Comparison of ENCODE assay signal across 9 cellular contexts in genomic region chr2:240451791-240452470, GRCh38. TPM values are rescaled to one million over a fixed set of nuclear protein-coding genes. Genes with fewer than 3 reads are reported as not detected.
DNase-seq lines count a peak whose midpoint lies in the region; ATAC-seq, FAIRE-seq and TF ChIP-seq lines count a peak whose summit lies in the region.
"Had no signal": no experiment of that assay in that cellular context is flagged by ENCODE, and none has a peak within 500 bp of the region (broad histone marks: within the 10 kb centered on the region; RNA-seq: fewer than 3 reads in every experiment).

No MANE protein-coding gene starts in this region.

- 55 to 59% methylated on average over 21 of the region's 21 CpGs for WGBS in aorta, 2 donors

- no TSS peak for BruUV-seq in endothelial cell of umbilical vein (replicated peaks; lab: Mats Ljungman, UMichigan)

- no peaks in the 10 kb centered on the region for H4K20me1 ChIP-seq in endothelial cell of umbilical vein (replicated peaks; ENCODE audit: control insufficient read depth, extremely low read depth, insufficient read depth, low read length)

- H2AFZ ChIP-seq in endothelial cell of umbilical vein (ENCODE audit: low read depth, low read length), result peak overlapping the region; percentile 60

- H3K9me1 ChIP-seq in endothelial cell of umbilical vein (replicated peaks; ENCODE audit: control insufficient read depth, extremely low read depth, insufficient read depth, low read length), result no peaks in the 10 kb centered on the region

- H3K4me1 Mint-ChIP-seq in activated naive CD4-positive, alpha-beta T cell treated with anti-CD3 and anti-CD28 coated beads for 36 hours (ENCODE audit: low read depth), result peaks cover 11% of the 10 kb centered on the region
- peaks cover 2% of the 10 kb centered on the region for H3K4me1 Mint-ChIP-seq in activated naive CD4-positive, alpha-beta T cell treated with anti-CD3 and anti-CD28 coated beads, Interleukin-2, amount 10 ng/mL, durations not matched to agents 7 days and 5 days
- H3K4me1 Mint-ChIP-seq in naive thymus-derived CD8-positive, alpha-beta T cell, result peaks cover 12 to 21% (median 15%) of the 10 kb centered on the region in 4 donors

- dilution Hi-C loops in endothelial cell of umbilical vein (cut with MboI; ENCODE audit: extremely low pct_ligation_motif_present, low sequenced_read_pairs), result no loop called here

- intact Hi-C loops in activated naive CD4-positive, alpha-beta T cell treated with anti-CD3 and anti-CD28 coated beads for 36 hours (cut with micrococcal nuclease), result no loop called here
- intact Hi-C loops in endothelial cell of umbilical vein (cut with micrococcal nuclease) (no loop called here), aorta (cut with DNase I) (no loop called here)

- H3K27ac ChIP-seq in endothelial cell of umbilical vein (ENCODE audit: insufficient read depth, low read depth, low read length) (no peak overlapping the region), aorta (ENCODE audit: low read depth in 1 of 2, low read length in 2 of 2) (no peak overlapping the region)

- CTCF ChIA-PET in activated naive CD4-positive, alpha-beta T cell treated with anti-CD3 and anti-CD28 coated beads for 36 hours (lab: Charles Lee), result no interaction called here
- CTCF ChIA-PET in activated naive CD4-positive, alpha-beta T cell treated with anti-CD3 and anti-CD28 coated beads, Interleukin-2, amount 10 ng/mL, durations not matched to agents 7 days and 5 days (lab: Charles Lee), result no interaction called here
- CTCF ChIA-PET in endothelial cell of umbilical vein (lab: Charles Lee), result no interaction called here

- no peak for DNase-seq in activated naive CD4-positive, alpha-beta T cell treated with anti-CD3 and anti-CD28 coated beads for 36 hours
- no peak for DNase-seq in activated naive CD4-positive, alpha-beta T cell treated with anti-CD3 and anti-CD28 coated beads, Interleukin-2, amount 10 ng/mL, durations not matched to agents 7 days and 5 days
- DNase-seq in endothelial cell of umbilical vein (ENCODE audit: low read depth, low spot score) (no peak), aorta (peak; percentile 48 to 62)
- DNase-seq in naive thymus-derived CD8-positive, alpha-beta T cell, result no peak
- DNase-seq in stimulated activated CD4-positive, alpha-beta T cell treated with anti-CD3 and anti-CD28 coated beads, Interleukin-4, amount 100 ng/mL, for 4 hours, result no peak
- DNase-seq: GOT3 had no signal

- no peak overlapping the region for H3K9ac ChIP-seq in endothelial cell of umbilical vein (replicated peaks; ENCODE audit: extremely low read depth, insufficient read depth, low read length)

- H3K4me1 ChIP-seq in endothelial cell of umbilical vein (ENCODE audit: control insufficient read depth, extremely low read depth, insufficient read depth, low read length), result no peaks in the 10 kb centered on the region
- no peaks in the 10 kb centered on the region for H3K4me1 ChIP-seq in aorta (ENCODE audit: control insufficient read depth in 1 of 2, insufficient read depth in 2 of 2, low read length in 2 of 2)

- no peaks in the 10 kb centered on the region for H3K36me3 ChIP-seq in endothelial cell of umbilical vein (ENCODE audit: control insufficient read depth in 2 of 2, extremely low read depth in 1 of 2, insufficient read depth in 2 of 2, low read length in 2 of 2)
- H3K36me3 ChIP-seq in aorta (ENCODE audit: control insufficient read depth in 1 of 2, insufficient read depth in 2 of 2, low read length in 1 of 2), result no peaks in the 10 kb centered on the region

- no peaks in the 10 kb centered on the region for H3K79me2 ChIP-seq in endothelial cell of umbilical vein (ENCODE audit: control insufficient read depth, insufficient read depth, low read length)

- no peak for FAIRE-seq in endothelial cell of umbilical vein (lab: Jason Lieb, UNC)

- H3K36me3 Mint-ChIP-seq in activated naive CD4-positive, alpha-beta T cell treated with anti-CD3 and anti-CD28 coated beads for 36 hours (ENCODE audit: low read depth), result no peaks in the 10 kb centered on the region
- H3K36me3 Mint-ChIP-seq in activated naive CD4-positive, alpha-beta T cell treated with anti-CD3 and anti-CD28 coated beads, Interleukin-2, amount 10 ng/mL, durations not matched to agents 7 days and 5 days, result no peaks in the 10 kb centered on the region
- peaks cover 0 to 5% (median 0%) of the 10 kb centered on the region in 3 donors for H3K36me3 Mint-ChIP-seq in naive thymus-derived CD8-positive, alpha-beta T cell

- POLR2A ChIA-PET in endothelial cell of umbilical vein (lab: Charles Lee), result no interaction called here
- POLR2A ChIA-PET in naive thymus-derived CD8-positive, alpha-beta T cell (lab: Charles Lee), result no interaction called here

- H3K27me3 ChIP-seq in endothelial cell of umbilical vein (ENCODE audit: control insufficient read depth in 2 of 2, insufficient read depth in 2 of 2, low read length in 2 of 2), result peaks cover 22 to 24% of the 10 kb centered on the region in 2 experiments
- no peaks in the 10 kb centered on the region for H3K27me3 ChIP-seq in aorta (ENCODE audit: control insufficient read depth in 1 of 2, insufficient read depth in 2 of 2, low read length in 1 of 2)

- ATAC-seq in naive thymus-derived CD8-positive, alpha-beta T cell, result no peak
- ATAC-seq in aorta (ENCODE audit: low FRiP score), result no peak
- ATAC-seq in GM18867 (IDR thresholded peaks at IDR 0.05; ENCODE audit: unreplicated experiment), result no peak
- ATAC-seq in GM21528 (IDR thresholded peaks at IDR 0.05; ENCODE audit: low FRiP score, unreplicated experiment), result no peak

- H3K4me3 Mint-ChIP-seq in activated naive CD4-positive, alpha-beta T cell treated with anti-CD3 and anti-CD28 coated beads for 36 hours, result peak overlapping the region; percentile 32
- no peak overlapping the region for H3K4me3 Mint-ChIP-seq in activated naive CD4-positive, alpha-beta T cell treated with anti-CD3 and anti-CD28 coated beads, Interleukin-2, amount 10 ng/mL, durations not matched to agents 7 days and 5 days
- peak overlapping the region; percentile 48 to 87 (median 73) for H3K4me3 Mint-ChIP-seq in naive thymus-derived CD8-positive, alpha-beta T cell

- TF ChIP-seq CTCF in endothelial cell of umbilical vein (IDR thresholded peaks at IDR 0.05; ENCODE audit: extremely low read depth in 1 of 2, insufficient read depth in 1 of 2, low read depth in 1 of 2, low read length in 2 of 2), result no peak

- no peak overlapping the region for H3K27ac Mint-ChIP-seq in activated naive CD4-positive, alpha-beta T cell treated with anti-CD3 and anti-CD28 coated beads for 36 hours
- no peak overlapping the region for H3K27ac Mint-ChIP-seq in activated naive CD4-positive, alpha-beta T cell treated with anti-CD3 and anti-CD28 coated beads, Interleukin-2, amount 10 ng/mL, durations not matched to agents 7 days and 5 days
- H3K27ac Mint-ChIP-seq in naive thymus-derived CD8-positive, alpha-beta T cell, result peak overlapping the region in 1 of 10 donors; percentile 21

- no peak for TF ChIP-seq POLR2A in endothelial cell of umbilical vein (IDR thresholded peaks at IDR 0.05; ENCODE audit: low read depth, low read length)

- peak overlapping the region; percentile 25 for H3K4me2 ChIP-seq in endothelial cell of umbilical vein (ENCODE audit: insufficient read depth, low read length)

- H3K9me3 ChIP-seq in endothelial cell of umbilical vein (replicated peaks; ENCODE audit: control insufficient read depth, insufficient read depth, low read length) (no peaks in the 10 kb centered on the region), aorta (ENCODE audit: control insufficient read depth, low read length) (no peaks in the 10 kb centered on the region)

- H3K9me3 Mint-ChIP-seq in activated naive CD4-positive, alpha-beta T cell treated with anti-CD3 and anti-CD28 coated beads for 36 hours, result no peaks in the 10 kb centered on the region
- no peaks in the 10 kb centered on the region for H3K9me3 Mint-ChIP-seq in activated naive CD4-positive, alpha-beta T cell treated with anti-CD3 and anti-CD28 coated beads, Interleukin-2, amount 10 ng/mL, durations not matched to agents 7 days and 5 days
- peaks cover 0 to 2% (median 0%) of the 10 kb centered on the region in 9 donors for H3K9me3 Mint-ChIP-seq in naive thymus-derived CD8-positive, alpha-beta T cell

- H3K4me3 ChIP-seq in endothelial cell of umbilical vein (replicated peaks in 1 of 3; ENCODE audit: insufficient read depth in 1 of 3, low read depth in 1 of 3, low read length in 3 of 3) (peak overlapping the region in 1 of 3 experiments; percentile 40), aorta (ENCODE audit: low read length in 2 of 2) (peak overlapping the region; percentile 54 to 67)

- H3K27me3 Mint-ChIP-seq in activated naive CD4-positive, alpha-beta T cell treated with anti-CD3 and anti-CD28 coated beads for 36 hours (ENCODE audit: low read depth), result peaks cover 40% of the 10 kb centered on the region
- H3K27me3 Mint-ChIP-seq in activated naive CD4-positive, alpha-beta T cell treated with anti-CD3 and anti-CD28 coated beads, Interleukin-2, amount 10 ng/mL, durations not matched to agents 7 days and 5 days, result peaks cover 75% of the 10 kb centered on the region
- peaks cover 11 to 72% (median 53%) of the 10 kb centered on the region in 5 donors for H3K27me3 Mint-ChIP-seq in naive thymus-derived CD8-positive, alpha-beta T cell

TF ChIP-seq in endothelial cell of umbilical vein, 7 proteins besides CTCF, POLR2A, EP300 and RAD21 (continues in another document):
- TF ChIP-seq GATA2 (IDR thresholded peaks at IDR 0.05; ENCODE audit: insufficient read depth, insufficient read length, low read depth, low read length) (no peak), JUN (IDR thresholded peaks at IDR 0.05; ENCODE audit: borderline replicate concordance, insufficient read depth, insufficient read length, low read depth) (no peak), MAX (IDR thresholded peaks at IDR 0.05; ENCODE audit: insufficient read depth, insufficient read length) (no peak), POLR2AphosphoS5 (IDR thresholded peaks at IDR 0.05; ENCODE audit: insufficient read depth, low read depth, low read length) (no peak)

RNA-seq across cellular contexts. Expression of gene GPC1, which starts 16.5 kb away (rescaled TPM):
- 1 to 10 TPM; 1.2 to 1.5 TPM for total RNA-seq in activated naive CD4-positive, alpha-beta T cell treated with anti-CD3 and anti-CD28 coated beads for 36 hours
- 23.9 and 31.1 TPM in 2 replicates for total RNA-seq in endothelial cell of umbilical vein
- 9.6 and 10.4 TPM in 2 replicates for polyA plus RNA-seq in endothelial cell of umbilical vein
- polyA plus RNA-seq in endothelial cell of umbilical vein (2011; cell fraction: cytosol; rRNA removed), result 7.1 and 9.7 TPM in 2 replicates
- polyA plus RNA-seq in endothelial cell of umbilical vein (2011; cell fraction: nucleus; rRNA removed), result 8.2 and 9.6 TPM in 2 replicates
- 12.5 and 15.5 TPM in 2 replicates for polyA plus RNA-seq in endothelial cell of umbilical vein (2012)
- polyA minus RNA-seq in endothelial cell of umbilical vein, result 5.2 and 6.3 TPM in 2 replicates
- polyA minus RNA-seq in endothelial cell of umbilical vein (2011; cell fraction: cytosol; rRNA and poly(A)+ RNA removed), result 49.9 TPM
- polyA minus RNA-seq in endothelial cell of umbilical vein (2011; cell fraction: nucleus; rRNA and poly(A)+ RNA removed), result 3.1 and 5.9 TPM in 2 replicates
- 1 to 10 TPM in 1 of 2 experiments, under 1 TPM in 1; 0.99 to 1.2 TPM for total RNA-seq in naive thymus-derived CD8-positive, alpha-beta T cell
- polyA plus RNA-seq in naive thymus-derived CD8-positive, alpha-beta T cell, result under 1 TPM; 0.09 to 0.49 (median 0.31) TPM
- 10 to 100 TPM; 32.3 to 62.6 TPM for total RNA-seq in aorta
- polyA plus RNA-seq in aorta, result 10 to 100 TPM; 28.0 to 66.8 TPM

Comparison
In these comparisons a context has a peak if more than half of its experiments do, and no peak if none do; other contexts are left out.
1. DNase-seq: peak in aorta (2 of 2); none in activated naive CD4-positive, alpha-beta T cell treated with anti-CD3 and anti-CD28 coated beads for 36 hours (single experiment), activated naive CD4-positive, alpha-beta T cell treated with anti-CD3 and anti-CD28 coated beads, Interleukin-2, amount 10 ng/mL, durations not matched to agents 7 days and 5 days (single experiment), endothelial cell of umbilical vein (single experiment), naive thymus-derived CD8-positive, alpha-beta T cell (0 of 10) and stimulated activated CD4-positive, alpha-beta T cell treated with anti-CD3 and anti-CD28 coated beads, Interleukin-4, amount 100 ng/mL, for 4 hours (0 of 2).
2. RNA of gene GPC1, which starts 16.5 kb away (total RNA-seq): 32.3 to 62.6 TPM in aorta and 23.9 to 31.1 TPM in endothelial cell of umbilical vein; 1.2 to 1.5 TPM in activated naive CD4-positive, alpha-beta T cell treated with anti-CD3 and anti-CD28 coated beads for 36 hours and 0.99 to 1.2 TPM in naive thymus-derived CD8-positive, alpha-beta T cell; every median in the first group is over 10 times any median in the second.